In genomic region chr1:202034149-202034682, GRCh38 we compare ENCODE assay signal across 13 cellular contexts. TPM values are rescaled to one million over a fixed set of nuclear protein-coding genes. Genes with fewer than 3 reads are reported as not detected.
A peak's percentile ranks its signal among the peaks of the same experiment; 100 is the strongest.
DNase-seq lines count a peak whose midpoint lies in the region; ATAC-seq and TF ChIP-seq lines count a peak whose summit lies in the region.
"Had no signal": no experiment of that assay in that cellular context is flagged by ENCODE, and none has a peak within 500 bp of the region (broad histone marks: within the 10 kb centered on the region; RNA-seq: fewer than 3 reads in every experiment).

No MANE protein-coding gene starts in this region.

- H3K9me3 ChIP-seq in right lobe of liver: no peaks in the 10 kb centered on the region
- H3K9me3 ChIP-seq in smooth muscle cell (replicated peaks; ENCODE audit: low read depth): no peaks in the 10 kb centered on the region

- H4K20me1 ChIP-seq in smooth muscle cell (ENCODE audit: low read depth): no peaks in the 10 kb centered on the region

- 83% methylated on average over 2 of the region's 7 CpGs for WGBS in right lobe of liver (ENCODE audit: insufficient coverage, low coverage, low lambda C conversion rate, missing lambda C conversion rate)
- WGBS in smooth muscle cell (ENCODE audit: low lambda C conversion rate): 83% methylated on average over 6 of the region's 7 CpGs

- H3K4me3 Mint-ChIP-seq in activated CD8-positive, alpha-beta T cell treated with anti-CD3 and anti-CD28 coated beads for 36 hours: no peak overlapping the region
- H3K4me3 Mint-ChIP-seq: activated naive CD8-positive, alpha-beta T cell treated with anti-CD3 and anti-CD28 coated beads for 36 hours; neural crest cell had no signal

- H3K27ac ChIP-seq in brain microvascular endothelial cell: peak overlapping the region; percentile 49
- H3K27ac ChIP-seq in right lobe of liver: peak overlapping the region; percentile 75 to 98 (median 91)
- H3K27ac ChIP-seq in smooth muscle cell (ENCODE audit: low read depth): peak overlapping the region; percentile 76

- peaks cover 0 to 38% (median 11%) of the 10 kb centered on the region in 4 donors for H3K4me1 ChIP-seq in right lobe of liver
- no peaks in the 10 kb centered on the region for H3K4me1 ChIP-seq in smooth muscle cell (ENCODE audit: low read depth)

- no peak for TF ChIP-seq POLR2A in right lobe of liver (IDR thresholded peaks at IDR 0.05)

- no peaks in the 10 kb centered on the region for H3K4me1 Mint-ChIP-seq in activated CD8-positive, alpha-beta T cell treated with anti-CD3 and anti-CD28 coated beads for 36 hours (ENCODE audit: low read depth)
- H3K4me1 Mint-ChIP-seq: activated naive CD8-positive, alpha-beta T cell treated with anti-CD3 and anti-CD28 coated beads for 36 hours had no signal

- ATAC-seq in GM18511 (IDR thresholded peaks at IDR 0.05; ENCODE audit: unreplicated experiment): peak; percentile 18
- ATAC-seq in right lobe of liver: no peak
- no peak for ATAC-seq in GM19452 (IDR thresholded peaks at IDR 0.05; ENCODE audit: unreplicated experiment)
- no peak for ATAC-seq in activated CD8-positive, alpha-beta T cell treated with anti-CD3 and anti-CD28 coated beads for 36 hours

- no peaks in the 10 kb centered on the region for H3K79me2 ChIP-seq in smooth muscle cell (ENCODE audit: low read depth)

- no peak overlapping the region for H3K27ac Mint-ChIP-seq in activated CD8-positive, alpha-beta T cell treated with anti-CD3 and anti-CD28 coated beads for 36 hours
- H3K27ac Mint-ChIP-seq: activated naive CD8-positive, alpha-beta T cell treated with anti-CD3 and anti-CD28 coated beads for 36 hours had no signal

- CTCF ChIA-PET in activated CD8-positive, alpha-beta T cell treated with anti-CD3 and anti-CD28 coated beads for 36 hours (lab: Charles Lee): interaction anchor here (0.7 to 0.9 kb wide), 2 partner anchors 9 to 83 kb away, joined by 3 read pairs; no protein-coding TSS in a partner anchor

- H3K27me3 ChIP-seq in brain microvascular endothelial cell (replicated peaks) (no peaks in the 10 kb centered on the region), right lobe of liver (no peaks in the 10 kb centered on the region), smooth muscle cell (ENCODE audit: low read depth) (no peaks in the 10 kb centered on the region)

- in situ Hi-C loops in brain microvascular endothelial cell (cut with HindIII; ENCODE audit: low pct_ligation_motif_present, low sequenced_read_pairs): no loop called here

- H3K9ac ChIP-seq in smooth muscle cell (ENCODE audit: low read depth): no peak overlapping the region

- DNase-seq in brain microvascular endothelial cell (no peak), right lobe of liver (no peak), smooth muscle cell (lab: John Stamatoyannopoulos, UW; ENCODE audit: unreplicated experiment) (no peak), GDM1 (lab: John Stamatoyannopoulos, UW) (no peak), NCI-H1436 (lab: John Stamatoyannopoulos, UW) (no peak)
- DNase-seq in activated CD8-positive, alpha-beta T cell treated with anti-CD3 and anti-CD28 coated beads for 36 hours: no peak
- DNase-seq: activated naive CD8-positive, alpha-beta T cell treated with anti-CD3 and anti-CD28 coated beads for 36 hours; HCEC 1CT; stimulated activated CD4-positive, alpha-beta T cell treated with anti-CD3 and anti-CD28 coated beads, Interleukin-15, amount 100 ng/mL, for 24 hours had no signal

- no peak for TF ChIP-seq CTCF in brain microvascular endothelial cell (IDR thresholded peaks at IDR 0.05; ENCODE audit: low read depth, low read length, missing control alignments)
- TF ChIP-seq CTCF in right lobe of liver (IDR thresholded peaks at IDR 0.05): no peak
- TF ChIP-seq CTCF in smooth muscle cell (IDR thresholded peaks at IDR 0.05; ENCODE audit: borderline replicate concordance, insufficient read depth, poor library complexity, severe bottlenecking): no peak
- TF ChIP-seq CTCF in activated CD8-positive, alpha-beta T cell treated with anti-CD3 and anti-CD28 coated beads for 36 hours (IDR thresholded peaks at IDR 0.05): no peak

- H3F3A ChIP-seq in smooth muscle cell (ENCODE audit: low read depth): no peaks in the 10 kb centered on the region

- H3K36me3 ChIP-seq in brain microvascular endothelial cell (replicated peaks) (no peaks in the 10 kb centered on the region), right lobe of liver (no peaks in the 10 kb centered on the region), smooth muscle cell (ENCODE audit: low read depth) (no peaks in the 10 kb centered on the region)

- H3K36me3 Mint-ChIP-seq in activated CD8-positive, alpha-beta T cell treated with anti-CD3 and anti-CD28 coated beads for 36 hours (ENCODE audit: low read depth): no peaks in the 10 kb centered on the region
- H3K36me3 Mint-ChIP-seq: activated naive CD8-positive, alpha-beta T cell treated with anti-CD3 and anti-CD28 coated beads for 36 hours had no signal

- H2AFZ ChIP-seq in smooth muscle cell (ENCODE audit: low read depth): no peak overlapping the region

- POLR2A ChIA-PET in activated CD8-positive, alpha-beta T cell treated with anti-CD3 and anti-CD28 coated beads for 36 hours (lab: Charles Lee): no interaction called here

- peak overlapping the region; percentile 74 for H3K4me2 ChIP-seq in smooth muscle cell

- no peaks in the 10 kb centered on the region for H3K27me3 Mint-ChIP-seq in activated CD8-positive, alpha-beta T cell treated with anti-CD3 and anti-CD28 coated beads for 36 hours
- H3K27me3 Mint-ChIP-seq: activated naive CD8-positive, alpha-beta T cell treated with anti-CD3 and anti-CD28 coated beads for 36 hours had no signal

- no peaks in the 10 kb centered on the region for H3K9me3 Mint-ChIP-seq in activated CD8-positive, alpha-beta T cell treated with anti-CD3 and anti-CD28 coated beads for 36 hours
- H3K9me3 Mint-ChIP-seq: activated naive CD8-positive, alpha-beta T cell treated with anti-CD3 and anti-CD28 coated beads for 36 hours; neural crest cell had no signal

- intact Hi-C loops in right lobe of liver (cut with DNase I): no loop called here
- intact Hi-C loops in activated CD8-positive, alpha-beta T cell treated with anti-CD3 and anti-CD28 coated beads for 36 hours (cut with micrococcal nuclease): no loop called here

- H3K4me3 ChIP-seq in brain microvascular endothelial cell (ENCODE audit: low read depth, low read length) (no peak overlapping the region), right lobe of liver (peak overlapping the region in 1 of 3 donors; percentile 23), smooth muscle cell (no peak overlapping the region)
- H3K4me3 ChIP-seq: GM12878 had no signal

RNA-seq across cellular contexts. Expression of gene ELF3, which starts 23.8 kb away (rescaled TPM):
- total RNA-seq in right lobe of liver (100 to 1,000 TPM in 1 of 6 experiments, 10 to 100 TPM in 5; 12.6 to 266 (median 57.8) TPM), smooth muscle cell (2.0 and 5.2 TPM in 2 replicates)
- 0.96 and 9.6 TPM in 2 replicates for polyA plus RNA-seq in smooth muscle cell
- total RNA-seq in activated CD8-positive, alpha-beta T cell treated with anti-CD3 and anti-CD28 coated beads for 36 hours: under 1 TPM; 0.25 to 0.27 TPM

RNA-seq across cellular contexts. Expression of gene RNPEP, which starts 51.8 kb away (rescaled TPM):
- total RNA-seq in right lobe of liver (10 to 100 TPM; 28.9 to 51.5 (median 41.3) TPM), smooth muscle cell (50.6 and 53.4 TPM in 2 replicates)
- polyA plus RNA-seq in smooth muscle cell: 59.0 and 70.9 TPM in 2 replicates
- total RNA-seq in activated CD8-positive, alpha-beta T cell treated with anti-CD3 and anti-CD28 coated beads for 36 hours: 10 to 100 TPM; 37.8 to 39.5 TPM
